ENCODE assay signal across 17 cellular contexts in the genomic region with DNA sequence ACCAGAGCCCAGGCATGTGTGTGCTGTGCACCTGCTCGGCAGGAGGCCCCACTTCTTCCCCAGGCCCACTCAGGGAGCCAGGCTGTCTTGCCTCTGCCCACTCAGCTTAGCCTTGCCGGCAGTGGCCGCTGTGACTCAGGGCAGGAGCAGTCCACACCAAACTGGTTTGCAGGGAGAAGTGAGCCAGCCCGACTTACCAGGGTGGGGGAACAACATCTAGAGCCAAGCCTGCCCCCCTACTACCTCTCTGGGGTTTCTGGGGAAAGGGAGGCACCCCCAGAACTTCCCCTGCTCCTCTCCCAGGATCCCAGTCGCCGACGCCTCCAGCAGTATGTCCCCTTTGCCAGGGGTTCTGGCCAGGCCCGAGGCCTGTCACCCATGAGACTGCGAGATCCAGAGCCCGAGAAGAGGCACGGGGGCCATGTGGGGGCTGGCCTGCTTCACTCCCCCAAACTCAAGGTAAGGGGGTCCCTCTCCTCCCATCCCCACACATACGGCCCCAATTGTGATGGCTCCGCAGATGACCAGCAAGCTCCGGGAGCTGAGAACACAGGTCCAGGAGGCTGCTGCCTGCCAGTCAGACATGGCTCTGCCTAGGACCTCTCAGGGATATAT. TPM values are rescaled to one million over a fixed set of nuclear protein-coding genes. Genes with fewer than 3 reads are reported as not detected.
DNase-seq lines count a peak whose midpoint lies in the region; ATAC-seq and TF ChIP-seq lines count a peak whose summit lies in the region.
"Had no signal": no experiment of that assay in that cellular context is flagged by ENCODE, and none has a peak within 500 bp of the region (broad histone marks: within the 10 kb centered on the region; RNA-seq: fewer than 3 reads in every experiment).

No MANE protein-coding gene starts in this region.

- intact Hi-C loops in MCF 10A (cut with micrococcal nuclease) (no loop called here), transverse colon (cut with DNase I; ENCODE audit: low total_unique reads) (no loop called here), right cardiac atrium (cut with DNase I) (no loop called here)

- TF ChIP-seq POLR2A in transverse colon (IDR thresholded peaks at IDR 0.05), result no peak

- peak overlapping the region; percentile 24 for H3K4me3 Mint-ChIP-seq in MCF 10A (ENCODE audit: unreplicated experiment)
- H3K4me3 Mint-ChIP-seq: activated naive CD4-positive, alpha-beta T cell treated with anti-CD3 and anti-CD28 coated beads, Interleukin-2, amount 10 ng/mL, durations not matched to agents 7 days and 5 days; central memory CD8-positive, alpha-beta T cell; IgD-negative memory B cell had no signal

- TF ChIP-seq EP300 in transverse colon (IDR thresholded peaks at IDR 0.05; ENCODE audit: low read depth), result no peak

- H3K27ac Mint-ChIP-seq in MCF 10A (ENCODE audit: low read depth, unreplicated experiment), result no peak overlapping the region
- H3K27ac Mint-ChIP-seq: activated naive CD4-positive, alpha-beta T cell treated with anti-CD3 and anti-CD28 coated beads, Interleukin-2, amount 10 ng/mL, durations not matched to agents 7 days and 5 days; IgD-negative memory B cell had no signal

- in situ Hi-C loops in transverse colon (cut with MboI; ENCODE audit: low pct_ligation_motif_present in 1 of 4, low pct_unique_long_range_greater_than_20kb in 1 of 4, low sequenced_read_pairs in 3 of 4), result no loop called here

- ATAC-seq in GM21717 (IDR thresholded peaks at IDR 0.05; ENCODE audit: unreplicated experiment), result peak; percentile 12
- ATAC-seq in lung (ENCODE audit: insufficient read depth, low FRiP score), result peak; percentile 4
- ATAC-seq in HG02763 (IDR thresholded peaks at IDR 0.05; ENCODE audit: unreplicated experiment), result no peak
- no peak for ATAC-seq in right cardiac atrium

- POLR2A ChIA-PET in MCF 10A (lab: Yijun Ruan, JAX), result interaction anchor here (0.6 to 3.9 kb wide), 22 partner anchors 9 to 221 kb away, joined by 3 to 27 read pairs (median 6); a partner anchor contains a TSS

- peaks cover 0 to 13% of the 10 kb centered on the region in 2 donors for H3K4me1 ChIP-seq in lung (ENCODE audit: control insufficient read depth in 2 of 2, insufficient read depth in 2 of 2, low read length in 2 of 2)
- H3K4me1 ChIP-seq in transverse colon, result peaks cover 7 to 46% (median 29%) of the 10 kb centered on the region in 4 donors
- H3K4me1 ChIP-seq in right cardiac atrium (ENCODE audit: control insufficient read depth, insufficient read depth, low read length), result no peaks in the 10 kb centered on the region

- CTCF ChIA-PET in MCF 10A (lab: Yijun Ruan, JAX), result interaction anchor here (0.6 to 3.2 kb wide), 9 partner anchors 22 to 125 kb away, joined by 3 to 20 read pairs (median 3); no protein-coding TSS in a partner anchor

- TF ChIP-seq CTCF in MCF 10A (IDR thresholded peaks at IDR 0.05; ENCODE audit: unreplicated experiment) (no peak), lung (IDR thresholded peaks at IDR 0.05; ENCODE audit: control extremely low read depth, extremely low read depth) (no peak), transverse colon (IDR thresholded peaks at IDR 0.05) (no peak)

- no peaks in the 10 kb centered on the region for H3K36me3 Mint-ChIP-seq in MCF 10A (ENCODE audit: insufficient read depth, unreplicated experiment)
- H3K36me3 Mint-ChIP-seq: activated naive CD4-positive, alpha-beta T cell treated with anti-CD3 and anti-CD28 coated beads, Interleukin-2, amount 10 ng/mL, durations not matched to agents 7 days and 5 days; IgD-negative memory B cell had no signal

- DNase-seq in MCF 10A (ENCODE audit: unreplicated experiment) (no peak), lung (ENCODE audit: low spot score) (no peak), transverse colon (no peak), mucosa of gallbladder (ENCODE audit: low spot score) (no peak), NOMO-1 treated with dmso at 0.1 percent for 144 hours (lab: John Stamatoyannopoulos, UW; ENCODE audit: unreplicated experiment) (no peak), right cardiac atrium (no peak)
- DNase-seq: activated naive CD4-positive, alpha-beta T cell treated with anti-CD3 and anti-CD28 coated beads, Interleukin-2, amount 10 ng/mL, durations not matched to agents 7 days and 5 days; C1 segment of cervical spinal cord; NCI-H1092 treated with DMSO at 0.1 percent for 48 hours; occipital lobe had no signal

- H3K9me3 Mint-ChIP-seq in MCF 10A (ENCODE audit: unreplicated experiment), result no peaks in the 10 kb centered on the region
- H3K9me3 Mint-ChIP-seq: activated naive CD4-positive, alpha-beta T cell treated with anti-CD3 and anti-CD28 coated beads, Interleukin-2, amount 10 ng/mL, durations not matched to agents 7 days and 5 days; central memory CD8-positive, alpha-beta T cell; IgD-negative memory B cell had no signal

- peak overlapping the region in 1 of 2 donors; percentile 85 for H3K27ac ChIP-seq in lung (ENCODE audit: low read depth in 1 of 2, low read length in 1 of 2)
- H3K27ac ChIP-seq in transverse colon, result peak overlapping the region; percentile 81 to 92 (median 89)
- H3K27ac ChIP-seq in right cardiac atrium (ENCODE audit: low read length), result no peak overlapping the region
- H3K27ac ChIP-seq: SK-N-MC, thoracic aorta had no signal

- BruUV-seq in MCF 10A (replicated peaks; lab: Mats Ljungman, UMichigan), result no TSS peak

- no peaks in the 10 kb centered on the region for H3K36me3 ChIP-seq in lung (ENCODE audit: control insufficient read depth in 2 of 2, insufficient read depth in 2 of 2, low read length in 2 of 2)
- H3K36me3 ChIP-seq in transverse colon, result no peaks in the 10 kb centered on the region
- H3K36me3 ChIP-seq: thoracic aorta had no signal

- H3K27me3 Mint-ChIP-seq in MCF 10A (ENCODE audit: insufficient read depth, unreplicated experiment), result no peaks in the 10 kb centered on the region

- H3K27me3 ChIP-seq in lung (ENCODE audit: control insufficient read depth, insufficient read depth) (no peaks in the 10 kb centered on the region), transverse colon (peaks cover 13% of the 10 kb centered on the region), right cardiac atrium (ENCODE audit: control insufficient read depth, insufficient read depth) (no peaks in the 10 kb centered on the region)

- 90 to 95% methylated on average over 14 of the region's 14 CpGs for WGBS in lung, 2 donors
- WGBS in transverse colon (ENCODE audit: low coverage in 1 of 2), 2 donors, result 63% methylated on average over 8 of the region's 14 CpGs; no CpG with 5 or more reads in 1 of the 2 donors
- WGBS in right cardiac atrium, result 95% methylated on average over 14 of the region's 14 CpGs

- H3K4me3 ChIP-seq in lung (no peak overlapping the region), transverse colon (peak overlapping the region in 1 of 4 donors; percentile 17), right cardiac atrium (ENCODE audit: low read length) (no peak overlapping the region)
- H3K4me3 ChIP-seq: SK-N-MC, thoracic aorta had no signal

- H3K9me3 ChIP-seq in lung (ENCODE audit: control insufficient read depth in 2 of 2, insufficient read depth in 1 of 2, low read length in 1 of 2) (no peaks in the 10 kb centered on the region), transverse colon (no peaks in the 10 kb centered on the region), right cardiac atrium (ENCODE audit: control insufficient read depth, low read length) (no peaks in the 10 kb centered on the region)
- H3K9me3 ChIP-seq: thoracic aorta had no signal

- peaks cover 14% of the 10 kb centered on the region for H3K4me1 Mint-ChIP-seq in MCF 10A (ENCODE audit: insufficient read depth, unreplicated experiment)

RNA-seq across cellular contexts. Expression of a gene that starts 3.0 kb away (rescaled TPM):
- not detected in 2 replicates for total RNA-seq in MCF 10A (2022)
- total RNA-seq in lung, result 1 to 10 TPM; 1.6 to 2.9 TPM
- 1 to 10 TPM in 1 of 2 donors, under 1 TPM in 1; 0.74 to 2.9 TPM for polyA plus RNA-seq in lung
- 100 to 1,000 TPM; 142 to 373 (median 198) TPM for total RNA-seq in transverse colon
- 64.9 TPM for total RNA-seq in mucosa of gallbladder
- total RNA-seq in right cardiac atrium, result under 1 TPM in 1 of 4 donors, not detected in 3; 0.64 TPM
- 1.5 TPM for polyA plus RNA-seq in right cardiac atrium
- total RNA-seq: lung microvascular endothelial cell, occipital lobe had no signal
- polyA plus RNA-seq: IgD-negative memory B cell had no signal

RNA-seq across cellular contexts. Expression of a gene that starts 28.4 kb away (rescaled TPM):
- total RNA-seq in MCF 10A (2022), result 103 and 110 TPM in 2 replicates
- 100 to 1,000 TPM; 175 to 184 TPM for total RNA-seq in lung
- polyA plus RNA-seq in lung, result 100 to 1,000 TPM in 1 of 2 donors, 10 to 100 TPM in 1; 81.6 to 182 TPM
- total RNA-seq in transverse colon, result 100 to 1,000 TPM; 229 to 317 (median 258) TPM
- total RNA-seq in mucosa of gallbladder, result 155 TPM
- total RNA-seq in right cardiac atrium, result 100 to 1,000 TPM in 1 of 4 donors, 10 to 100 TPM in 3; 65.6 to 103 (median 75.9) TPM
- polyA plus RNA-seq in right cardiac atrium, result 41.3 TPM

Comparison
In these comparisons a context has a peak if more than half of its experiments do, and no peak if none do; other contexts are left out.
1. ATAC-seq: peak in GM21717 (single experiment) and lung (single experiment); none in HG02763 (single experiment) and right cardiac atrium (0 of 2).
2. RNA of a gene that starts 3.0 kb away (total RNA-seq): 142 to 373 TPM in transverse colon and 64.9 TPM in mucosa of gallbladder (single experiment); 1.6 to 2.9 TPM in lung, 0.64 TPM in right cardiac atrium and not detected in MCF 10A; every median in the first group is over 10 times any median in the second.